In the genomic region with DNA sequence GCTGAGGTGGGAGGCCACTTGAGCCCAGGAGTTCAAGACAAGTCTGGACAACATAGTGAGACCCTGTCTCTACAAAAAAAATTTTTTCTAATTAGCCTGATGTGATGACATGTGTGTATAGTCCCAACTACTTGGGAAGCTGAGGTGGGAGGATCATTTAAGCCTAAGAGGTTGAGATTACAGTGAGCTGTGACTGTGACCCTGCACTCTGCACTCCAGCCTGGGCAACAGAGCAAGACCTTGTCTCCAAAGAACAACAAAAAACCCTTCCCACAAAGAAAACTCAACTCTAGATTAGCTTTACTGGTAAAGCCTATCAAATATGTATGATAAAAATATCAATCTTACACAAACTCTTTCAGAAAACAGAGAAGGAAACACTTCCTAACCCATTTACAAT, we compare ENCODE assay signal across 19 cellular contexts.
"Had no signal": no experiment of that assay in that cellular context is flagged by ENCODE, and none has a peak within 500 bp of the region (broad histone marks: within the 10 kb centered on the region; RNA-seq: fewer than 3 reads in every experiment).

No MANE protein-coding gene starts in this region.

- FAIRE-seq: HTR-8/SVneo had no signal

- DNase-seq: KBM-7, MV-4-11, NCI-H1048, NCI-H1105, NCI-H1417, NCI-H1436 treated with DMSO at 0.1 percent for 48 hours, NCI-H1694, NCI-H187 treated with DMSO at 0.1 percent for 48 hours, NCI-H2029 treated with DMSO at 0.1 percent for 48 hours, NCI-H2171 treated with DMSO at 0.1 percent for 48 hours, NCI-H2227 treated with DMSO at 0.1 percent for 48 hours, NCI-H524, NCI-H526 treated with DMSO at 0.1 percent for 48 hours, NCI-H774, SHP77, SK-N-SH had no signal

- H3K27ac ChIP-seq: HL-60, RWPE1 had no signal
